ENCODE assay signal across 15 cellular contexts in genomic region chr22:23088199-23088604, GRCh38. TPM values are rescaled to one million over a fixed set of nuclear protein-coding genes. Genes with fewer than 3 reads are reported as not detected.
DNase-seq lines count a peak whose midpoint lies in the region; ATAC-seq and TF ChIP-seq lines count a peak whose summit lies in the region.
"Had no signal": no experiment of that assay in that cellular context is flagged by ENCODE, and none has a peak within 500 bp of the region (broad histone marks: within the 10 kb centered on the region; RNA-seq: fewer than 3 reads in every experiment).

No MANE protein-coding gene starts in this region.

- POLR2A ChIA-PET in MCF 10A (lab: Yijun Ruan, JAX) = interaction anchor here (0.7 kb wide), 1 partner anchor 462 kb away, joined by 4 read pairs; no protein-coding TSS in a partner anchor

- no peaks in the 10 kb centered on the region for H4K20me1 ChIP-seq in mammary epithelial cell (ENCODE audit: insufficient read depth, low read length)

- 78% methylated on average over 6 of the region's 8 CpGs for WGBS in mammary epithelial cell (ENCODE audit: low coverage, missing lambda C conversion rate)
- 35 to 61% (median 52%) methylated on average over 6 to 8 of the region's 8 CpGs for WGBS in stomach, 5 donors
- 89 to 95% methylated on average over 8 of the region's 8 CpGs for WGBS in heart right ventricle, 2 donors

- no peaks in the 10 kb centered on the region for H3K9me3 Mint-ChIP-seq in MCF 10A (ENCODE audit: unreplicated experiment)
- H3K9me3 Mint-ChIP-seq in dendritic cell treated with granulocyte-macrophage colony-stimulating factor and Interleukin-4, amounts not matched to agents 40 ng/mL and 50 ng/mL, for 4 days = no peaks in the 10 kb centered on the region
- H3K9me3 Mint-ChIP-seq: brain had no signal

- dilution Hi-C loops in mammary epithelial cell (cut with HindIII; ENCODE audit: low sequenced_read_pairs) = loop anchor here (5.0 kb wide), 1 partner anchor 226 kb away; no protein-coding TSS in a partner anchor

- H3K4me1 ChIP-seq in mammary epithelial cell (ENCODE audit: insufficient read depth, low read length) = no peaks in the 10 kb centered on the region
- peaks cover 6 to 51% (median 27%) of the 10 kb centered on the region in 4 donors for H3K4me1 ChIP-seq in stomach
- no peaks in the 10 kb centered on the region for H3K4me1 ChIP-seq in heart right ventricle
- H3K4me1 ChIP-seq: prostate gland had no signal

- H3K27ac ChIP-seq in mammary epithelial cell (ENCODE audit: insufficient read depth, low read depth, low read length) (no peak overlapping the region), stomach (no peak overlapping the region), heart right ventricle (no peak overlapping the region)
- H3K27ac ChIP-seq: HL-60, prostate gland had no signal

- H3K4me2 ChIP-seq in mammary epithelial cell (ENCODE audit: insufficient read depth, low read depth, low read length) = no peak overlapping the region

- intact Hi-C loops in MCF 10A (cut with micrococcal nuclease) (no loop called here), mammary epithelial cell (cut with micrococcal nuclease) (no loop called here), stomach (cut with DNase I; ENCODE audit: low total_unique reads) (no loop called here), heart right ventricle (cut with DNase I) (loop anchor here in 1 of 10 donors (10.0 kb wide), 1 partner anchor 53 kb away; no protein-coding TSS in a partner anchor)
- intact Hi-C loops in dendritic cell treated with granulocyte-macrophage colony-stimulating factor and Interleukin-4, amounts not matched to agents 40 ng/mL and 50 ng/mL, for 4 days (cut with micrococcal nuclease) = no loop called here

- H3K36me3 ChIP-seq in mammary epithelial cell (ENCODE audit: insufficient read depth, low read length) (no peaks in the 10 kb centered on the region), stomach (peaks cover 0 to 6% (median 0%) of the 10 kb centered on the region in 4 donors), heart right ventricle (no peaks in the 10 kb centered on the region)
- H3K36me3 ChIP-seq: prostate gland had no signal

- H3K36me3 Mint-ChIP-seq in MCF 10A (ENCODE audit: insufficient read depth, unreplicated experiment) (no peaks in the 10 kb centered on the region), T-helper 17 cell (ENCODE audit: low read depth) (no peaks in the 10 kb centered on the region)
- no peaks in the 10 kb centered on the region for H3K36me3 Mint-ChIP-seq in dendritic cell treated with granulocyte-macrophage colony-stimulating factor and Interleukin-4, amounts not matched to agents 40 ng/mL and 50 ng/mL, for 4 days (ENCODE audit: low read depth)
- H3K36me3 Mint-ChIP-seq: brain had no signal

- H3K27ac Mint-ChIP-seq in MCF 10A (ENCODE audit: low read depth, unreplicated experiment) (no peak overlapping the region), T-helper 17 cell (no peak overlapping the region)
- H3K27ac Mint-ChIP-seq in dendritic cell treated with granulocyte-macrophage colony-stimulating factor and Interleukin-4, amounts not matched to agents 40 ng/mL and 50 ng/mL, for 4 days = peak overlapping the region; percentile 12

- DNase-seq in MCF 10A (ENCODE audit: unreplicated experiment) (peak; percentile 38), mammary epithelial cell (no peak), T-helper 17 cell (no peak), stomach (peak; percentile 78), EL (no peak), heart right ventricle (no peak)
- DNase-seq: effector CD4-positive, alpha-beta T cell; kidney; NCI-H2107; Right ventricle myocardium superior had no signal

- H3K9ac ChIP-seq in mammary epithelial cell (ENCODE audit: insufficient read depth, low read length) = no peak overlapping the region

- in situ Hi-C loops in mammary epithelial cell (cut with MboI; ENCODE audit: low sequenced_read_pairs in 2 of 2) = no loop called here

- no peaks in the 10 kb centered on the region for H3K27me3 Mint-ChIP-seq in MCF 10A (ENCODE audit: insufficient read depth, unreplicated experiment)
- H3K27me3 Mint-ChIP-seq in T-helper 17 cell = no peaks in the 10 kb centered on the region
- H3K27me3 Mint-ChIP-seq in dendritic cell treated with granulocyte-macrophage colony-stimulating factor and Interleukin-4, amounts not matched to agents 40 ng/mL and 50 ng/mL, for 4 days = no peaks in the 10 kb centered on the region
- H3K27me3 Mint-ChIP-seq: brain had no signal

- no peaks in the 10 kb centered on the region for H3K79me2 ChIP-seq in mammary epithelial cell (ENCODE audit: insufficient read depth, low read length)

- ATAC-seq in T-helper 17 cell (peak; percentile 56), HG03432 (IDR thresholded peaks at IDR 0.05; ENCODE audit: unreplicated experiment) (no peak), heart right ventricle (no peak)

- no peak for TF ChIP-seq CTCF in MCF 10A (IDR thresholded peaks at IDR 0.05; ENCODE audit: unreplicated experiment)
- TF ChIP-seq CTCF in mammary epithelial cell (conservative IDR thresholded peaks at IDR 0.05 in 1 of 2, IDR thresholded peaks at IDR 0.05 in 1 of 2; ENCODE audit: extremely low read depth in 1 of 2, insufficient read depth in 1 of 2, low read depth in 1 of 2, low read length in 2 of 2) = no peak
- no peak for TF ChIP-seq CTCF in stomach (IDR thresholded peaks at IDR 0.05)
- no peak for TF ChIP-seq CTCF in heart right ventricle (IDR thresholded peaks at IDR 0.05)

- no peaks in the 10 kb centered on the region for H3K4me1 Mint-ChIP-seq in MCF 10A (ENCODE audit: insufficient read depth, unreplicated experiment)
- peaks cover 12% of the 10 kb centered on the region for H3K4me1 Mint-ChIP-seq in T-helper 17 cell
- peaks cover 25% of the 10 kb centered on the region for H3K4me1 Mint-ChIP-seq in dendritic cell treated with granulocyte-macrophage colony-stimulating factor and Interleukin-4, amounts not matched to agents 40 ng/mL and 50 ng/mL, for 4 days (ENCODE audit: low read depth)

- no peak for TF ChIP-seq POLR2A in stomach (IDR thresholded peaks at IDR 0.05)

- no peaks in the 10 kb centered on the region for H3K27me3 ChIP-seq in mammary epithelial cell (ENCODE audit: insufficient read depth, low read length)
- H3K27me3 ChIP-seq in stomach = no peaks in the 10 kb centered on the region
- H3K27me3 ChIP-seq in heart right ventricle = no peaks in the 10 kb centered on the region

- H3K4me3 Mint-ChIP-seq in MCF 10A (ENCODE audit: unreplicated experiment) = no peak overlapping the region
- no peak overlapping the region for H3K4me3 Mint-ChIP-seq in T-helper 17 cell
- H3K4me3 Mint-ChIP-seq in dendritic cell treated with granulocyte-macrophage colony-stimulating factor and Interleukin-4, amounts not matched to agents 40 ng/mL and 50 ng/mL, for 4 days = no peak overlapping the region
- H3K4me3 Mint-ChIP-seq: brain had no signal

- H3K9me3 ChIP-seq in mammary epithelial cell (replicated peaks; ENCODE audit: insufficient read depth, low read length) (no peaks in the 10 kb centered on the region), T-helper 17 cell (ENCODE audit: control insufficient read depth, low read length, poor library complexity, severe bottlenecking) (no peaks in the 10 kb centered on the region), stomach (no peaks in the 10 kb centered on the region), heart right ventricle (no peaks in the 10 kb centered on the region)
- H3K9me3 ChIP-seq: prostate gland had no signal

- no peak overlapping the region for H3K4me3 ChIP-seq in mammary epithelial cell (replicated peaks in 1 of 3; ENCODE audit: insufficient read depth in 1 of 3, low read depth in 2 of 3, low read length in 3 of 3)
- H3K4me3 ChIP-seq in stomach = no peak overlapping the region
- H3K4me3 ChIP-seq in heart right ventricle = no peak overlapping the region
- H3K4me3 ChIP-seq: prostate gland had no signal

- no peak overlapping the region for H2AFZ ChIP-seq in mammary epithelial cell (ENCODE audit: low read depth, low read length)

- BruUV-seq in MCF 10A (replicated peaks; lab: Mats Ljungman, UMichigan) (no TSS peak), mammary epithelial cell (replicated peaks; lab: Mats Ljungman, UMichigan) (no TSS peak)

- TF ChIP-seq EP300 in stomach (IDR thresholded peaks at IDR 0.05) = no peak

- CTCF ChIA-PET in MCF 10A (lab: Yijun Ruan, JAX) = interaction anchor here (1.6 kb wide), 1 partner anchor 128 kb away, joined by 3 read pairs; no protein-coding TSS in a partner anchor
- CTCF ChIA-PET in mammary epithelial cell (lab: Charles Lee; ENCODE audit: low non-redundant PET) = no interaction called here

RNA-seq across cellular contexts. Expression of gene GNAZ, which starts 17.9 kb away (rescaled TPM):
- total RNA-seq in MCF 10A (2022) = 0.82 and 0.98 TPM in 2 replicates
- 10 to 100 TPM in 1 of 2 donors, 1 to 10 TPM in 1; 2.0 to 12.0 TPM for total RNA-seq in mammary epithelial cell
- polyA plus RNA-seq in mammary epithelial cell = 0.75 TPM
- polyA minus RNA-seq in mammary epithelial cell = not detected
- 10 to 100 TPM in 1 of 2 donors, 1 to 10 TPM in 1; 1.4 to 44.1 TPM for total RNA-seq in T-helper 17 cell
- total RNA-seq in stomach = 10 to 100 TPM in 4 of 5 donors, 1 to 10 TPM in 1; 7.6 to 18.8 (median 17.9) TPM
- 1 to 10 TPM; 4.3 to 8.6 (median 8.1) TPM for polyA plus RNA-seq in stomach
- 1 to 10 TPM; 1.5 to 4.2 (median 2.6) TPM for total RNA-seq in heart right ventricle
- polyA plus RNA-seq in heart right ventricle = 1 to 10 TPM; 1.3 to 2.1 TPM

RNA-seq across cellular contexts. Expression of gene RSPH14, which starts 53.6 kb away (rescaled TPM):
- total RNA-seq in MCF 10A (2022) = not detected in 2 replicates
- total RNA-seq in mammary epithelial cell = under 1 TPM in 1 of 2 donors, not detected in 1; 0.42 TPM
- polyA plus RNA-seq in mammary epithelial cell = not detected
- polyA minus RNA-seq in mammary epithelial cell = not detected
- 1 to 10 TPM; 1.1 to 1.4 TPM for total RNA-seq in T-helper 17 cell
- total RNA-seq in stomach = not detected
- polyA plus RNA-seq in stomach = 1 to 10 TPM in 1 of 3 donors, not detected in 2; 2.0 TPM
- total RNA-seq in heart right ventricle = under 1 TPM in 1 of 10 donors, not detected in 9; 0.21 TPM
- under 1 TPM in 1 of 2 donors, not detected in 1; 0.39 TPM for polyA plus RNA-seq in heart right ventricle
- total RNA-seq: Right ventricle myocardium superior had no signal

RNA-seq across cellular contexts. Expression of gene RAB36, which starts 57.1 kb away (rescaled TPM):
- total RNA-seq in MCF 10A (2022) (8.5 and 8.8 TPM in 2 replicates), mammary epithelial cell (1 to 10 TPM; 8.6 to 8.7 TPM), T-helper 17 cell (1 to 10 TPM; 1.1 to 2.4 TPM), stomach (1 to 10 TPM in 2 of 5 donors, under 1 TPM in 2, not detected in 1; 0.58 to 7.6 (median 1.1) TPM), heart right ventricle (under 1 TPM; 0.15 to 1.00 (median 0.48) TPM)
- polyA plus RNA-seq in mammary epithelial cell (7.6 TPM), stomach (1 to 10 TPM; 1.6 to 1.9 (median 1.7) TPM), heart right ventricle (under 1 TPM; 0.29 to 0.36 TPM)
- 20.8 TPM for polyA minus RNA-seq in mammary epithelial cell

Comparison
In these comparisons a context has a peak if more than half of its experiments do, and no peak if none do; other contexts are left out.
1. DNase-seq: peak in MCF 10A (single experiment) and stomach (single experiment); none in mammary epithelial cell (single experiment), T-helper 17 cell (0 of 3), EL (single experiment) and heart right ventricle (0 of 2).